Comparison of ENCODE assay signal across 36 cellular contexts in genomic region chr2:168084267-168084781, GRCh38.
DNase-seq lines count a peak whose midpoint lies in the region; ATAC-seq, FAIRE-seq and TF ChIP-seq lines count a peak whose summit lies in the region.
"Had no signal": no experiment of that assay in that cellular context is flagged by ENCODE, and none has a peak within 500 bp of the region (broad histone marks: within the 10 kb centered on the region; RNA-seq: fewer than 3 reads in every experiment).

No MANE protein-coding gene starts in this region.

- TF ChIP-seq CTCF in C4-2B (conservative IDR thresholded peaks at IDR 0.05) = no peak
- TF ChIP-seq CTCF in LNCaP clone FGC (IDR thresholded peaks at IDR 0.05; ENCODE audit: control insufficient read depth, extremely low read depth, insufficient read depth) = 0 out of 2 replicates have a peak, but pooled peaks have one; percentile 1
- TF ChIP-seq CTCF in colonic mucosa (IDR thresholded peaks at IDR 0.05) = no peak

- no peak overlapping the region for H2BK12ac ChIP-seq in trophoblast cell (ENCODE audit: low read length)

- H4K8ac ChIP-seq in mesendoderm (ENCODE audit: low read depth, low read length) (no peak overlapping the region), trophoblast cell (ENCODE audit: low read depth, low read length) (no peak overlapping the region)

- H3K36me3 ChIP-seq in mesendoderm (ENCODE audit: control insufficient read depth, insufficient read depth, low read length) (no peaks in the 10 kb centered on the region), colonic mucosa (no peaks in the 10 kb centered on the region), trophoblast cell (ENCODE audit: control insufficient read depth in 1 of 2, insufficient read depth in 2 of 2, low read length in 2 of 2) (no peaks in the 10 kb centered on the region)
- H3K36me3 ChIP-seq: ascending aorta, HAP-1, lower lobe of right lung, right lobe of liver, SJCRH30, stomach, thyroid gland had no signal

- H3K4me2 ChIP-seq in mesendoderm (ENCODE audit: low read length) (no peak overlapping the region), trophoblast cell (ENCODE audit: low read length) (no peak overlapping the region)

- no peak overlapping the region for H4K5ac ChIP-seq in mesendoderm (ENCODE audit: low read length)

- H3K56ac ChIP-seq in mesendoderm (ENCODE audit: low read length) = no peak overlapping the region

- H3K27ac ChIP-seq in C4-2B = peak overlapping the region; percentile 77; the same call in 1 of the 2 replicates
- no peak overlapping the region for H3K27ac ChIP-seq in mesendoderm (ENCODE audit: low read depth, low read length)
- H3K27ac ChIP-seq in colonic mucosa = no peak overlapping the region
- no peak overlapping the region for H3K27ac ChIP-seq in trophoblast cell (ENCODE audit: low read depth, low read length)
- H3K27ac ChIP-seq: ascending aorta, esophagus muscularis mucosa, lower lobe of right lung, right lobe of liver, SJCRH30, stomach, thyroid gland had no signal

- DNase-seq in LNCaP clone FGC (ENCODE audit: low read depth) (no peak), astrocyte of the hippocampus (ENCODE audit: low read depth, low spot score) (peak; percentile 18), mesendoderm (peak; percentile 68), colonic mucosa (no peak), trophoblast cell (no peak), H54 (ENCODE audit: insufficient read length, low spot score) (no peak)
- DNase-seq: activated CD4-positive, alpha-beta T cell treated with anti-CD3 and anti-CD28 coated beads, Interleukin-2, amount 50 U/mL, for 4 hours; activated gamma-delta T cell treated with Interleukin-2 at 50 U/mL for 16 hours; activated naive CD8-positive, alpha-beta T cell treated with anti-CD3 and anti-CD28 coated beads, Interleukin-2, amount 10 ng/mL, durations not matched to agents 7 days and 5 days; activated T-cell treated with anti-CD3 and anti-CD28 coated beads, Interleukin-2, amount 50 U/mL, for 48 hours; CD8-positive, alpha-beta T cell; central memory CD4-positive, alpha-beta T cell; dermis blood vessel endothelial cell; foreskin fibroblast; kidney glomerular epithelial cell; lower lobe of right lung; mucosa of descending colon; NCI-H2029 treated with DMSO at 0.1 percent for 48 hours; NCI-H226; NCI-H526 treated with DMSO at 0.1 percent for 48 hours; right lobe of liver; RPMI8226; SJCRH30; stimulated activated CD4-positive, alpha-beta T cell treated with anti-CD3 and anti-CD28 coated beads, Interleukin-12 subunit alpha, Interleukin-12 subunit beta, amount 100 ng/mL, for 4 hours; stimulated activated CD4-positive, alpha-beta T cell treated with anti-CD3 and anti-CD28 coated beads, Interleukin-2, amount 100 ng/mL, for 48 hours; stomach; T-cell; thyroid gland had no signal

- H3K9ac ChIP-seq in mesendoderm (ENCODE audit: low read length) (no peak overlapping the region), colonic mucosa (ENCODE audit: low read depth in 2 of 2, low read length in 2 of 2) (no peak overlapping the region), trophoblast cell (ENCODE audit: low read length) (no peak overlapping the region)

- H3K79me1 ChIP-seq in mesendoderm (ENCODE audit: low read length) = no peaks in the 10 kb centered on the region
- no peaks in the 10 kb centered on the region for H3K79me1 ChIP-seq in trophoblast cell (ENCODE audit: low read length)

- no peak overlapping the region for H3K14ac ChIP-seq in trophoblast cell (ENCODE audit: low read length)

- no peak overlapping the region for H3K4ac ChIP-seq in mesendoderm (ENCODE audit: low read depth, low read length)
- no peak overlapping the region for H3K4ac ChIP-seq in trophoblast cell (ENCODE audit: low read depth, low read length)

- no peak for TF ChIP-seq POLR2A in H54 (IDR thresholded peaks at IDR 0.05; ENCODE audit: low read depth, low read length)

- no CpG with 5 or more reads among the region's 4 CpGs for WGBS in mesendoderm (ENCODE audit: extremely low coverage, insufficient coverage, low lambda C conversion rate)
- WGBS in trophoblast cell (ENCODE audit: extremely low coverage, insufficient coverage, insufficient read length) = no CpG with 5 or more reads among the region's 4 CpGs

- no peak overlapping the region for H3K18ac ChIP-seq in mesendoderm (ENCODE audit: low read length)
- H3K18ac ChIP-seq in trophoblast cell (ENCODE audit: low read length) = no peak overlapping the region

- ATAC-seq in GM21528 (IDR thresholded peaks at IDR 0.05; ENCODE audit: low FRiP score, unreplicated experiment) = no peak
- ATAC-seq: CD8-positive, alpha-beta T cell; K562; lower lobe of right lung; mucosa of descending colon; right lobe of liver; T-cell had no signal

- peaks cover 3% of the 10 kb centered on the region for H3K4me1 ChIP-seq in mesendoderm (ENCODE audit: control insufficient read depth, low read depth, low read length)
- H3K4me1 ChIP-seq in colonic mucosa = no peaks in the 10 kb centered on the region
- H3K4me1 ChIP-seq in trophoblast cell (ENCODE audit: control insufficient read depth in 1 of 2, insufficient read depth in 2 of 2, low read length in 2 of 2) = no peaks in the 10 kb centered on the region
- H3K4me1 ChIP-seq: ascending aorta, HAP-1, lower lobe of right lung, right lobe of liver, SJCRH30, thyroid gland had no signal

- no peak overlapping the region for H2BK15ac ChIP-seq in mesendoderm (replicated peaks; ENCODE audit: low read depth)

- H2BK5ac ChIP-seq in mesendoderm (ENCODE audit: low read length) (no peak overlapping the region), trophoblast cell (ENCODE audit: low read depth, low read length, poor library complexity) (no peak overlapping the region)

- H3K23ac ChIP-seq in mesendoderm (ENCODE audit: low read length) = no peak overlapping the region
- no peak overlapping the region for H3K23ac ChIP-seq in trophoblast cell (ENCODE audit: low read length)

- H4K91ac ChIP-seq in trophoblast cell (ENCODE audit: low read depth, low read length) = no peak overlapping the region

- H2AFZ ChIP-seq in trophoblast cell (ENCODE audit: insufficient read depth, low read length, poor library complexity) = no peak overlapping the region

- H2BK120ac ChIP-seq in mesendoderm (ENCODE audit: low read depth, low read length) (no peak overlapping the region), trophoblast cell (ENCODE audit: insufficient read depth, low read length, poor library complexity) (no peak overlapping the region)

- H3K4me3 ChIP-seq in LNCaP clone FGC (ENCODE audit: low read depth, low read length) (no peak overlapping the region), mesendoderm (ENCODE audit: low read length) (no peak overlapping the region), colonic mucosa (no peak overlapping the region), trophoblast cell (ENCODE audit: low read depth, low read length) (no peak overlapping the region)
- H3K4me3 ChIP-seq: ascending aorta, esophagus muscularis mucosa, HAP-1, K562, lower lobe of right lung, mucosa of descending colon, right lobe of liver, SJCRH30, stomach, thyroid gland had no signal

- H3K79me2 ChIP-seq in mesendoderm (ENCODE audit: control insufficient read depth, insufficient read depth, low read length) (no peaks in the 10 kb centered on the region), trophoblast cell (ENCODE audit: control insufficient read depth, insufficient read depth, low read length, poor library complexity) (no peaks in the 10 kb centered on the region)

- H4K12ac ChIP-seq in trophoblast cell (ENCODE audit: low read depth, low read length) = no peak overlapping the region

- H3K27me3 ChIP-seq in mesendoderm (ENCODE audit: insufficient read depth, low read length, poor library complexity) (no peaks in the 10 kb centered on the region), colonic mucosa (no peaks in the 10 kb centered on the region), trophoblast cell (ENCODE audit: insufficient read depth, low read length) (no peaks in the 10 kb centered on the region)
- H3K27me3 ChIP-seq: ascending aorta, esophagus muscularis mucosa, right lobe of liver, SJCRH30, stomach, thyroid gland had no signal

- H2AK5ac ChIP-seq in mesendoderm (ENCODE audit: low read length) (no peak overlapping the region), trophoblast cell (ENCODE audit: low read length) (no peak overlapping the region)

- no peak for FAIRE-seq in H54 (lab: Jason Lieb, UNC)
- FAIRE-seq: GM19239, HTR-8/SVneo, K562 had no signal

- intact Hi-C loops in colonic mucosa (cut with DNase I) = no loop called here

- no peaks in the 10 kb centered on the region for H3K9me3 ChIP-seq in colonic mucosa
- no peaks in the 10 kb centered on the region for H3K9me3 ChIP-seq in trophoblast cell (ENCODE audit: insufficient read depth, low read depth, low read length)
- H3K9me3 ChIP-seq: ascending aorta, esophagus muscularis mucosa, HAP-1, lower lobe of right lung, mucosa of descending colon, right lobe of liver, SJCRH30, stomach, thyroid gland had no signal

Comparison
In these comparisons a context has a peak if more than half of its experiments do, and no peak if none do; other contexts are left out.
1. DNase-seq: peak in astrocyte of the hippocampus (single experiment) and mesendoderm (single experiment); none in LNCaP clone FGC (single experiment), colonic mucosa (single experiment), trophoblast cell (0 of 2) and H54 (single experiment).